Comparison of ENCODE assay signal across 9 cellular contexts in the genomic region with DNA sequence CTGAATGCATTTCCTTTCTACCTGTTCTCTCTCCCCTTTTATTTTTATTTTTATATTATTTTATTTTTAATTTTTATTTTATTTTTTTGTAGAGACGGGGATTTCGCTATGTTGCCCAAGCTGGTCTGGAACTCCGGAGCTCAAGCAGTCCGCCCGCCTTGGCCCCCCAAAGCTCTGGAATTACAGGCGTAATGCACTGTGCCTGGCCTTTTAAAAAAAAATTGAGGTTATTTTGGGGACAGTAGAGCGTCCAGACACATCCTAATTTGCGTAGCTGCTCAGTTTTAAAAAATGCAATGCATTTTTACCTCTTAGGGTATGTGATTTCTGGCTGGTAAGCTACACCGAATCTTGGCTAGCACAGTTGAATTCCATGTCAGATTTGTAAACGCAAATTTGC. TPM values are rescaled to one million over a fixed set of nuclear protein-coding genes. Genes with fewer than 3 reads are reported as not detected.
DNase-seq lines count a peak whose midpoint lies in the region; ATAC-seq, FAIRE-seq and TF ChIP-seq lines count a peak whose summit lies in the region.
"Not testable (repeated sequence)": the region's sequence is repeated elsewhere in the genome, so short reads cannot be mapped to it uniquely, and the experiment has no call there.
"Had no signal": no experiment of that assay in that cellular context is flagged by ENCODE, and none has a peak within 500 bp of the region (broad histone marks: within the 10 kb centered on the region; RNA-seq: fewer than 3 reads in every experiment).

No MANE protein-coding gene starts in this region.

- peak overlapping the region; percentile 70 for H3K4me3 ChIP-seq in DOHH2 (ENCODE audit: low read length)
- H3K4me3 ChIP-seq in LNCaP clone FGC (ENCODE audit: low read depth, low read length): peak overlapping the region; percentile 55
- H3K4me3 ChIP-seq in gastroesophageal sphincter: peak overlapping the region in 1 of 2 donors; percentile 61
- peak overlapping the region; percentile 35 to 46 (median 40); a peak in 4 of 6 replicates for H3K4me3 ChIP-seq in HepG2 (replicated peaks in 1 of 3; ENCODE audit: insufficient read depth in 1 of 3, low read depth in 2 of 3, low read length in 3 of 3)
- peak overlapping the region; percentile 37 for H3K4me3 ChIP-seq in retinal pigment epithelial cell (ENCODE audit: low read length)
- peak overlapping the region in 3 of 4 donors; percentile 43 to 64 (median 60) for H3K4me3 ChIP-seq in transverse colon

- not testable (repeated sequence) for H3K27me3 ChIP-seq in DOHH2 (ENCODE audit: control insufficient read depth, low read length); gastroesophageal sphincter; HepG2 (ENCODE audit: control insufficient read depth in 1 of 2, insufficient read depth in 2 of 2, low read length in 2 of 2); transverse colon

- not testable (repeated sequence) for FAIRE-seq in HepG2 (lab: Jason Lieb, UNC)

- not testable (repeated sequence) for H4K20me1 ChIP-seq in DOHH2 (ENCODE audit: control insufficient read depth, insufficient read depth, low read depth, low read length); HepG2 (ENCODE audit: insufficient read depth, low read length)

- not testable (repeated sequence) for TF ChIP-seq EP300 in gastroesophageal sphincter (IDR thresholded peaks at IDR 0.05); HepG2 (IDR thresholded peaks at IDR 0.05; ENCODE audit: low read depth in 2 of 2, low read length in 2 of 2); HepG2 (CRISPR knock-in tag; IDR thresholded peaks at IDR 0.05; ENCODE audit: borderline replicate concordance); transverse colon (IDR thresholded peaks at IDR 0.05; ENCODE audit: low read depth)

- H3F3A ChIP-seq in DOHH2 (ENCODE audit: control insufficient read depth, insufficient read depth): not testable (repeated sequence)

- H2AFZ ChIP-seq in HepG2 (ENCODE audit: low read length): not testable (repeated sequence)

- ATAC-seq in gastroesophageal sphincter, HepG2: not testable (repeated sequence)

- peak overlapping the region; percentile 52; the same call in 1 of the 2 replicates for H3K9ac ChIP-seq in HepG2 (ENCODE audit: insufficient read depth, low read depth, low read length)

- not testable (repeated sequence) for BruUV-seq in HepG2 (replicated peaks; lab: Mats Ljungman, UMichigan)

- H3K27ac ChIP-seq in DOHH2 (ENCODE audit: low read depth, low read length); HepG2 (ENCODE audit: extremely low read length, insufficient read depth, low read length): not testable (repeated sequence)
- H3K27ac ChIP-seq in gastroesophageal sphincter (peak overlapping the region; percentile 62 to 93 (median 86)), transverse colon (peak overlapping the region; percentile 59 to 98 (median 94))

- DNase-seq in LNCaP clone FGC (ENCODE audit: low read depth); activated CD4-positive, alpha-beta memory T cell treated with anti-CD3 and anti-CD28 coated beads for 36 hours; HepG2 (ENCODE audit: low spot score); retinal pigment epithelial cell (ENCODE audit: low read depth): not testable (repeated sequence)
- peak; percentile 6 for DNase-seq in transverse colon

- not testable (repeated sequence) for H3K4me1 ChIP-seq in DOHH2 (ENCODE audit: control insufficient read depth, low read length); HepG2 (ENCODE audit: insufficient read depth, low read length)
- peaks cover 0 to 12% (median 3%) of the 10 kb centered on the region in 3 donors for H3K4me1 ChIP-seq in gastroesophageal sphincter
- peaks cover 0 to 10% (median 6%) of the 10 kb centered on the region in 4 donors for H3K4me1 ChIP-seq in transverse colon

- not testable (repeated sequence) for TF ChIP-seq CTCF in DOHH2 (IDR thresholded peaks at IDR 0.05; ENCODE audit: low read depth, low read length, poor library complexity, severe bottlenecking); LNCaP clone FGC (IDR thresholded peaks at IDR 0.05; ENCODE audit: control insufficient read depth, extremely low read depth, insufficient read depth); brain (conservative IDR thresholded peaks at IDR 0.05); gastroesophageal sphincter (IDR thresholded peaks at IDR 0.05); HepG2 (CRISPR knock-in tag; IDR thresholded peaks at IDR 0.05); retinal pigment epithelial cell (conservative IDR thresholded peaks at IDR 0.05; ENCODE audit: low read depth, low read length); transverse colon (IDR thresholded peaks at IDR 0.05)

- not testable (repeated sequence) for H3K79me2 ChIP-seq in DOHH2 (ENCODE audit: control insufficient read depth, low read length); HepG2 (ENCODE audit: insufficient read depth, low read length)

- H3K4me3 Mint-ChIP-seq in activated CD4-positive, alpha-beta memory T cell treated with anti-CD3 and anti-CD28 coated beads for 36 hours: peak overlapping the region; percentile 48
- H3K4me3 Mint-ChIP-seq in brain: peak overlapping the region; percentile 53 to 76 (median 72)

- not testable (repeated sequence) for H3K9me2 ChIP-seq in DOHH2 (replicated peaks; ENCODE audit: control insufficient read depth, low read length)

- not testable (repeated sequence) for TF ChIP-seq RAD21 in HepG2 (CRISPR knock-in tag; IDR thresholded peaks at IDR 0.05)

- TF ChIP-seq POLR2A in gastroesophageal sphincter (IDR thresholded peaks at IDR 0.05); HepG2 (IDR thresholded peaks at IDR 0.05; ENCODE audit: insufficient read depth in 1 of 2, low read depth in 2 of 2, low read length in 2 of 2); transverse colon (IDR thresholded peaks at IDR 0.05): not testable (repeated sequence)

- not testable (repeated sequence) for H3K27me3 Mint-ChIP-seq in activated CD4-positive, alpha-beta memory T cell treated with anti-CD3 and anti-CD28 coated beads for 36 hours; brain

- in situ Hi-C loops in HepG2 (cut with HindIII; ENCODE audit: extremely low pct_ligation_motif_present, low pct_unique_long_range_greater_than_20kb); transverse colon (cut with MboI; ENCODE audit: low pct_ligation_motif_present in 1 of 4, low pct_unique_long_range_greater_than_20kb in 1 of 4, low sequenced_read_pairs in 3 of 4): not testable (repeated sequence)

- H3K9me3 Mint-ChIP-seq in activated CD4-positive, alpha-beta memory T cell treated with anti-CD3 and anti-CD28 coated beads for 36 hours; brain: not testable (repeated sequence)

- POLR2A ChIA-PET in activated CD4-positive, alpha-beta memory T cell treated with anti-CD3 and anti-CD28 coated beads for 36 hours (lab: Charles Lee); HepG2 (lab: Yijun Ruan, JAX): not testable (repeated sequence)

- not testable (repeated sequence) for H3K4me1 Mint-ChIP-seq in activated CD4-positive, alpha-beta memory T cell treated with anti-CD3 and anti-CD28 coated beads for 36 hours (ENCODE audit: low read depth); brain

- H3K36me3 Mint-ChIP-seq in activated CD4-positive, alpha-beta memory T cell treated with anti-CD3 and anti-CD28 coated beads for 36 hours; brain: not testable (repeated sequence)

- peak overlapping the region; percentile 69 for H3K4me2 ChIP-seq in DOHH2 (ENCODE audit: low read length)
- H3K4me2 ChIP-seq in HepG2 (ENCODE audit: low read depth, low read length): peak overlapping the region; percentile 62

- H3K27ac Mint-ChIP-seq in activated CD4-positive, alpha-beta memory T cell treated with anti-CD3 and anti-CD28 coated beads for 36 hours; brain: not testable (repeated sequence)

- not testable (repeated sequence) for H3K9me3 ChIP-seq in DOHH2 (ENCODE audit: control insufficient read depth, insufficient read depth, low read length); gastroesophageal sphincter; HepG2 (ENCODE audit: low read length); transverse colon

- intact Hi-C loops in activated CD4-positive, alpha-beta memory T cell treated with anti-CD3 and anti-CD28 coated beads for 36 hours (cut with micrococcal nuclease); HepG2 (cut with micrococcal nuclease; ENCODE audit: unreplicated experiment); transverse colon (cut with DNase I; ENCODE audit: low total_unique reads): not testable (repeated sequence)

- CTCF ChIA-PET in activated CD4-positive, alpha-beta memory T cell treated with anti-CD3 and anti-CD28 coated beads for 36 hours (lab: Charles Lee); HepG2 (lab: Yijun Ruan, JAX; ENCODE audit: low intra/inter-chr PET ratio, low total read pairs): not testable (repeated sequence)

- 8 to 11% methylated on average over 10 of the region's 10 CpGs for WGBS in gastroesophageal sphincter (ENCODE audit: low coverage in 1 of 2), 2 donors
- 12% methylated on average over 10 of the region's 10 CpGs for WGBS in HepG2 (ENCODE audit: low lambda C conversion rate)
- 16 to 17% methylated on average over 10 of the region's 10 CpGs for WGBS in transverse colon (ENCODE audit: low coverage in 1 of 2), 2 donors

- H3K36me3 ChIP-seq in DOHH2 (ENCODE audit: control insufficient read depth, low read length); gastroesophageal sphincter; HepG2 (replicated peaks in 1 of 2; ENCODE audit: control insufficient read depth in 1 of 2, insufficient read depth in 2 of 2, low read length in 2 of 2); transverse colon: not testable (repeated sequence)

RNA-seq across cellular contexts. Expression of gene SPDYE8, which starts 23.1 kb away (rescaled TPM):
- total RNA-seq in activated CD4-positive, alpha-beta memory T cell treated with anti-CD3 and anti-CD28 coated beads for 36 hours: not detected
- polyA plus RNA-seq in brain (ENCODE audit: insufficient read depth, low read depth, low replicate concordance) (not detected), HepG2 (2011; rRNA removed) (not detected in 2 replicates)
- total RNA-seq in gastroesophageal sphincter (not detected), HepG2 (2016; rRNA removed; fragmentation: Illumina TruSeq; extraction: Trizol) (not detected in 2 replicates), transverse colon (not detected)
- not detected in 2 replicates for total RNA-seq in HepG2 (2016; cell fraction: cytosol; rRNA removed; fragmentation: Illumina TruSeq; extraction: Trizol; ENCODE audit: low read depth)
- total RNA-seq in HepG2 (2016; cell fraction: insoluble cytoplasmic fraction; rRNA removed; fragmentation: Illumina TruSeq; extraction: Trizol): not detected in 2 replicates
- total RNA-seq in HepG2 (2016; cell fraction: membrane; rRNA removed; fragmentation: Illumina TruSeq; extraction: Trizol): not detected in 2 replicates
- not detected in 2 replicates for total RNA-seq in HepG2 (2016; cell fraction: nucleus; rRNA removed; fragmentation: Illumina TruSeq; extraction: Trizol)
- polyA plus RNA-seq in HepG2 (2011; cell fraction: cytosol; rRNA removed): not detected in 2 replicates
- not detected in 2 replicates for polyA plus RNA-seq in HepG2 (2011; cell fraction: nucleus; rRNA removed)
- polyA plus RNA-seq in HepG2 (2012): 0.09 TPM in 1 of 2 replicates, not detected in the other
- polyA plus RNA-seq in HepG2 (2016; cell fraction: cytosol; fragmentation: Illumina TruSeq; extraction: Trizol; ENCODE audit: low read depth): not detected in 2 replicates
- polyA plus RNA-seq in HepG2 (2016; cell fraction: insoluble cytoplasmic fraction; fragmentation: Illumina TruSeq; extraction: Trizol; ENCODE audit: low read depth): not detected in 2 replicates
- not detected in 2 replicates for polyA plus RNA-seq in HepG2 (2016; cell fraction: membrane; fragmentation: Illumina TruSeq; extraction: Trizol; ENCODE audit: low read depth)
- polyA plus RNA-seq in HepG2 (2016; cell fraction: nucleus; fragmentation: Illumina TruSeq; extraction: Trizol; ENCODE audit: insufficient read depth, low read depth): not detected in 2 replicates
- polyA minus RNA-seq in HepG2 (2011; rRNA and poly(A)+ RNA removed; ENCODE audit: low replicate concordance): not detected in 2 replicates
- not detected in 2 replicates for polyA minus RNA-seq in HepG2 (2011; cell fraction: cytosol; rRNA and poly(A)+ RNA removed)
- not detected in 2 replicates for polyA minus RNA-seq in HepG2 (2011; cell fraction: nucleus; rRNA and poly(A)+ RNA removed)
- total RNA-seq: CD8-positive, alpha-beta memory T cell had no signal

RNA-seq across cellular contexts. Expression of gene TRIM74, which starts 37.2 kb away (rescaled TPM):
- total RNA-seq in activated CD4-positive, alpha-beta memory T cell treated with anti-CD3 and anti-CD28 coated beads for 36 hours: 1 to 10 TPM in 1 of 2 experiments, under 1 TPM in 1; 0.63 to 1.1 TPM
- polyA plus RNA-seq in brain (ENCODE audit: insufficient read depth, low read depth, low replicate concordance) (1.1 TPM), HepG2 (2011; rRNA removed) (0.51 and 0.61 TPM in 2 replicates)
- total RNA-seq in gastroesophageal sphincter (1 to 10 TPM in 1 of 4 donors, not detected in 3; 2.6 TPM), HepG2 (2016; rRNA removed; fragmentation: Illumina TruSeq; extraction: Trizol) (0.88 and 1.4 TPM in 2 replicates), transverse colon (under 1 TPM in 1 of 4 donors, not detected in 3; 0.82 TPM)
- 0.71 TPM in 1 of 2 replicates, not detected in the other for total RNA-seq in HepG2 (2016; cell fraction: cytosol; rRNA removed; fragmentation: Illumina TruSeq; extraction: Trizol; ENCODE audit: low read depth)
- total RNA-seq in HepG2 (2016; cell fraction: insoluble cytoplasmic fraction; rRNA removed; fragmentation: Illumina TruSeq; extraction: Trizol): 0.94 and 2.2 TPM in 2 replicates
- total RNA-seq in HepG2 (2016; cell fraction: membrane; rRNA removed; fragmentation: Illumina TruSeq; extraction: Trizol): 0.37 and 0.72 TPM in 2 replicates
- total RNA-seq in HepG2 (2016; cell fraction: nucleus; rRNA removed; fragmentation: Illumina TruSeq; extraction: Trizol): 1.4 and 1.5 TPM in 2 replicates
- 0.18 and 0.48 TPM in 2 replicates for polyA plus RNA-seq in HepG2 (2011; cell fraction: cytosol; rRNA removed)
- 8.5 and 14.9 TPM in 2 replicates for polyA plus RNA-seq in HepG2 (2011; cell fraction: nucleus; rRNA removed)
- polyA plus RNA-seq in HepG2 (2012): 0.90 and 1.1 TPM in 2 replicates
- 0.32 TPM in 1 of 2 replicates, not detected in the other for polyA plus RNA-seq in HepG2 (2016; cell fraction: cytosol; fragmentation: Illumina TruSeq; extraction: Trizol; ENCODE audit: low read depth)
- 1.3 and 2.3 TPM in 2 replicates for polyA plus RNA-seq in HepG2 (2016; cell fraction: insoluble cytoplasmic fraction; fragmentation: Illumina TruSeq; extraction: Trizol; ENCODE audit: low read depth)
- 0.42 and 1.2 TPM in 2 replicates for polyA plus RNA-seq in HepG2 (2016; cell fraction: membrane; fragmentation: Illumina TruSeq; extraction: Trizol; ENCODE audit: low read depth)
- polyA plus RNA-seq in HepG2 (2016; cell fraction: nucleus; fragmentation: Illumina TruSeq; extraction: Trizol; ENCODE audit: insufficient read depth, low read depth): 2.9 and 3.1 TPM in 2 replicates
- polyA minus RNA-seq in HepG2 (2011; rRNA and poly(A)+ RNA removed; ENCODE audit: low replicate concordance): 0.14 and 1.6 TPM in 2 replicates
- polyA minus RNA-seq in HepG2 (2011; cell fraction: cytosol; rRNA and poly(A)+ RNA removed): not detected in 2 replicates
- 0.77 TPM in 1 of 2 replicates, not detected in the other for polyA minus RNA-seq in HepG2 (2011; cell fraction: nucleus; rRNA and poly(A)+ RNA removed)
- polyA plus RNA-seq: CD8-positive, alpha-beta memory T cell had no signal

RNA-seq across cellular contexts. Expression of gene SPDYE11, which starts 51.2 kb away (rescaled TPM):
- not detected for total RNA-seq in activated CD4-positive, alpha-beta memory T cell treated with anti-CD3 and anti-CD28 coated beads for 36 hours
- polyA plus RNA-seq in brain (ENCODE audit: insufficient read depth, low read depth, low replicate concordance) (not detected), HepG2 (2011; rRNA removed) (not detected in 2 replicates)
- total RNA-seq in gastroesophageal sphincter (not detected), HepG2 (2016; rRNA removed; fragmentation: Illumina TruSeq; extraction: Trizol) (not detected in 2 replicates), transverse colon (not detected)
- not detected in 2 replicates for total RNA-seq in HepG2 (2016; cell fraction: cytosol; rRNA removed; fragmentation: Illumina TruSeq; extraction: Trizol; ENCODE audit: low read depth)
- total RNA-seq in HepG2 (2016; cell fraction: insoluble cytoplasmic fraction; rRNA removed; fragmentation: Illumina TruSeq; extraction: Trizol): not detected in 2 replicates
- not detected in 2 replicates for total RNA-seq in HepG2 (2016; cell fraction: membrane; rRNA removed; fragmentation: Illumina TruSeq; extraction: Trizol)
- not detected in 2 replicates for total RNA-seq in HepG2 (2016; cell fraction: nucleus; rRNA removed; fragmentation: Illumina TruSeq; extraction: Trizol)
- not detected in 2 replicates for polyA plus RNA-seq in HepG2 (2011; cell fraction: cytosol; rRNA removed)
- polyA plus RNA-seq in HepG2 (2011; cell fraction: nucleus; rRNA removed): not detected in 2 replicates
- 0.09 and 0.13 TPM in 2 replicates for polyA plus RNA-seq in HepG2 (2012)
- polyA plus RNA-seq in HepG2 (2016; cell fraction: cytosol; fragmentation: Illumina TruSeq; extraction: Trizol; ENCODE audit: low read depth): not detected in 2 replicates
- polyA plus RNA-seq in HepG2 (2016; cell fraction: insoluble cytoplasmic fraction; fragmentation: Illumina TruSeq; extraction: Trizol; ENCODE audit: low read depth): not detected in 2 replicates
- not detected in 2 replicates for polyA plus RNA-seq in HepG2 (2016; cell fraction: membrane; fragmentation: Illumina TruSeq; extraction: Trizol; ENCODE audit: low read depth)
- polyA plus RNA-seq in HepG2 (2016; cell fraction: nucleus; fragmentation: Illumina TruSeq; extraction: Trizol; ENCODE audit: insufficient read depth, low read depth): not detected in 2 replicates
- polyA minus RNA-seq in HepG2 (2011; rRNA and poly(A)+ RNA removed; ENCODE audit: low replicate concordance): not detected in 2 replicates
- polyA minus RNA-seq in HepG2 (2011; cell fraction: cytosol; rRNA and poly(A)+ RNA removed): not detected in 2 replicates
- polyA minus RNA-seq in HepG2 (2011; cell fraction: nucleus; rRNA and poly(A)+ RNA removed): not detected in 2 replicates
- total RNA-seq: CD8-positive, alpha-beta memory T cell had no signal
